Comparison of ENCODE assay signal across 8 cellular contexts in genomic region chr10:79149345-79149661, GRCh38.
A peak's percentile ranks its signal among the peaks of the same experiment; 100 is the strongest.
DNase-seq lines count a peak whose midpoint lies in the region; ATAC-seq and TF ChIP-seq lines count a peak whose summit lies in the region.

No MANE protein-coding gene starts in this region.

- H3K36me3 Mint-ChIP-seq in T-helper 1 cell treated with Interleukin-12 subunit alpha and Interleukin-12 subunit beta and Interleukin-4 antibody, amounts not matched to agents 30 μg/mL and 1 μg/mL, for 36 hours (ENCODE audit: low read depth): peaks cover 3% of the 10 kb centered on the region
- no peaks in the 10 kb centered on the region for H3K36me3 Mint-ChIP-seq in mesothelial cell of epicardium

- H3K9me3 ChIP-seq in breast epithelium: no peaks in the 10 kb centered on the region
- H3K9me3 ChIP-seq in thoracic aorta: no peaks in the 10 kb centered on the region

- H3K27ac ChIP-seq in breast epithelium: peak overlapping the region; percentile 92 to 98
- peak overlapping the region; percentile 61 to 97 for H3K27ac ChIP-seq in thoracic aorta

- no peak for DNase-seq in T-helper 1 cell
- no peak for DNase-seq in breast epithelium (ENCODE audit: low spot score in 2 of 2)
- DNase-seq in mesothelial cell of epicardium (ENCODE audit: low spot score in 2 of 2, unreplicated experiment in 2 of 2): no peak
- DNase-seq in thoracic aorta (ENCODE audit: low spot score): no peak
- no peak for DNase-seq in posterior cingulate gyrus
- no peak for DNase-seq in T-helper 9 cell

- peaks cover 39% of the 10 kb centered on the region for H3K4me1 Mint-ChIP-seq in T-helper 1 cell treated with Interleukin-12 subunit alpha and Interleukin-12 subunit beta and Interleukin-4 antibody, amounts not matched to agents 30 μg/mL and 1 μg/mL, for 36 hours (ENCODE audit: low read depth)
- H3K4me1 Mint-ChIP-seq in mesothelial cell of epicardium: peaks cover 40% of the 10 kb centered on the region

- TF ChIP-seq POLR2A in breast epithelium (IDR thresholded peaks at IDR 0.05): no peak

- intact Hi-C loops in breast epithelium (cut with DNase I; ENCODE audit: low total_unique reads): no loop called here
- intact Hi-C loops in posterior cingulate gyrus (cut with DNase I): no loop called here

- peak overlapping the region; percentile 65 for H3K27ac Mint-ChIP-seq in T-helper 1 cell treated with Interleukin-12 subunit alpha and Interleukin-12 subunit beta and Interleukin-4 antibody, amounts not matched to agents 30 μg/mL and 1 μg/mL, for 36 hours
- H3K27ac Mint-ChIP-seq in mesothelial cell of epicardium: peak overlapping the region; percentile 50

- no peaks in the 10 kb centered on the region for H3K27me3 Mint-ChIP-seq in T-helper 1 cell treated with Interleukin-12 subunit alpha and Interleukin-12 subunit beta and Interleukin-4 antibody, amounts not matched to agents 30 μg/mL and 1 μg/mL, for 36 hours (ENCODE audit: low read depth)
- no peaks in the 10 kb centered on the region for H3K27me3 Mint-ChIP-seq in mesothelial cell of epicardium (ENCODE audit: low read depth)

- no peak for TF ChIP-seq CTCF in breast epithelium (IDR thresholded peaks at IDR 0.05)
- no peak for TF ChIP-seq CTCF in mesothelial cell of epicardium (IDR thresholded peaks at IDR 0.05; ENCODE audit: unreplicated experiment)
- TF ChIP-seq CTCF in thoracic aorta (IDR thresholded peaks at IDR 0.05): no peak

- H3K27me3 ChIP-seq in breast epithelium: no peaks in the 10 kb centered on the region
- no peaks in the 10 kb centered on the region for H3K27me3 ChIP-seq in thoracic aorta (replicated peaks; ENCODE audit: insufficient read depth)

- no peak overlapping the region for H3K4me3 Mint-ChIP-seq in T-helper 1 cell treated with Interleukin-12 subunit alpha and Interleukin-12 subunit beta and Interleukin-4 antibody, amounts not matched to agents 30 μg/mL and 1 μg/mL, for 36 hours
- H3K4me3 Mint-ChIP-seq in mesothelial cell of epicardium: no peak overlapping the region

- no peaks in the 10 kb centered on the region for H3K36me3 ChIP-seq in breast epithelium
- H3K36me3 ChIP-seq in thoracic aorta: no peaks in the 10 kb centered on the region

- H3K4me3 ChIP-seq in breast epithelium (peak overlapping the region in 1 of 3 donors; percentile 34), thoracic aorta (no peak overlapping the region)

- ATAC-seq in thoracic aorta (ENCODE audit: insufficient number of reproducible peaks, low FRiP score, low read depth) (no peak), GM18858 (IDR thresholded peaks at IDR 0.05; ENCODE audit: unreplicated experiment) (no peak)

- H3K4me1 ChIP-seq in breast epithelium (peaks cover 46 to 66% of the 10 kb centered on the region in 2 donors), thoracic aorta (ENCODE audit: control insufficient read depth in 1 of 2, low read depth in 2 of 2) (peaks cover 67 to 94% of the 10 kb centered on the region in 2 donors)

- no peaks in the 10 kb centered on the region for H3K9me3 Mint-ChIP-seq in T-helper 1 cell treated with Interleukin-12 subunit alpha and Interleukin-12 subunit beta and Interleukin-4 antibody, amounts not matched to agents 30 μg/mL and 1 μg/mL, for 36 hours
- H3K9me3 Mint-ChIP-seq in mesothelial cell of epicardium: no peaks in the 10 kb centered on the region
